In genomic region chr5:118761814-118762213, GRCh38 we compare ENCODE assay signal across 2 cellular contexts.
TF ChIP-seq lines count a peak whose summit lies in the region.

No MANE protein-coding gene starts in this region.

TF ChIP-seq in HepG2, 621 proteins besides CTCF, POLR2A, EP300 and RAD21:
- TF ChIP-seq TEF (CRISPR knock-in tag; IDR thresholded peaks at IDR 0.05) (no peak), CEBPB (IDR thresholded peaks at IDR 0.05; ENCODE audit: borderline replicate concordance, low read depth, low read length) (peak; percentile 42; the same call in 1 of the 2 replicates)
TF ChIP-seq in HepG2: peak in this region for 1.

TF ChIP-seq in H1, 55 proteins besides CTCF, POLR2A, EP300 and RAD21:
- no peak for TF ChIP-seq TBP (IDR thresholded peaks at IDR 0.05; ENCODE audit: low read depth, low read length)
- TF ChIP-seq ASH2L (IDR thresholded peaks at IDR 0.05; ENCODE audit: low read length) = no peak
- no peak for TF ChIP-seq NANOG (IDR thresholded peaks at IDR 0.05; ENCODE audit: insufficient read depth, low read depth, low read length, poor library complexity, severe bottlenecking)
- TF ChIP-seq CEBPB (IDR thresholded peaks at IDR 0.05; ENCODE audit: low read depth, low read length) = peak; percentile 56
